In genomic region chr4:83212041-83212851, GRCh38 we compare ENCODE assay signal across 8 cellular contexts.
DNase-seq lines count a peak whose midpoint lies in the region; ATAC-seq and TF ChIP-seq lines count a peak whose summit lies in the region.

No MANE protein-coding gene starts in this region.

- no peaks in the 10 kb centered on the region for H3K4me1 ChIP-seq in HAP-1

- H3K27me3 ChIP-seq in HAP-1 (ENCODE audit: low read depth): no peaks in the 10 kb centered on the region

- H3K36me3 ChIP-seq in HAP-1 (replicated peaks): no peaks in the 10 kb centered on the region

- peak; percentile 84 for ATAC-seq in GM18498 (IDR thresholded peaks at IDR 0.05; ENCODE audit: unreplicated experiment)
- peak; percentile 87 for ATAC-seq in GM21717 (IDR thresholded peaks at IDR 0.05; ENCODE audit: unreplicated experiment)

- in situ Hi-C loops in HAP-1 (cut with MboI; ENCODE audit: low sequenced_read_pairs): no loop called here
- in situ Hi-C loops in GM13977 (cut with MboI; ENCODE audit: low pct_unique_long_range_greater_than_20kb, low sequenced_read_pairs, unreplicated experiment): no loop called here

- peaks cover 11% of the 10 kb centered on the region for H3K9me3 ChIP-seq in HAP-1

- DNase-seq in NAMALWA (ENCODE audit: low spot score) (peak; percentile 89), HAP-1 (ENCODE audit: low spot score in 2 of 2) (no peak), HuH-7 (ENCODE audit: low spot score) (no peak), GM13977 (ENCODE audit: low spot score) (no peak)
- DNase-seq in activated T-helper 9 cell treated with anti-CD3 and anti-CD28 coated beads, Interleukin-2, amount 50 U/mL, for 16 hours (ENCODE audit: low read depth): peak; percentile 10
- DNase-seq in stimulated activated CD4-positive, alpha-beta T cell treated with anti-CD3 and anti-CD28 coated beads, Interleukin-4, amount 100 ng/mL, for 1 hour: peak; percentile 19

- H3K4me3 ChIP-seq in HAP-1: no peak overlapping the region

- no peak for TF ChIP-seq CTCF in GM13977 (IDR thresholded peaks at IDR 0.05; ENCODE audit: extremely low read depth, insufficient read depth, missing control alignments)

Comparison
In these comparisons a context has a peak if more than half of its experiments do, and no peak if none do; other contexts are left out.
1. DNase-seq: peak in NAMALWA (single experiment), activated T-helper 9 cell treated with anti-CD3 and anti-CD28 coated beads, Interleukin-2, amount 50 U/mL, for 16 hours (single experiment) and stimulated activated CD4-positive, alpha-beta T cell treated with anti-CD3 and anti-CD28 coated beads, Interleukin-4, amount 100 ng/mL, for 1 hour (single experiment); none in HAP-1 (0 of 2), HuH-7 (single experiment) and GM13977 (single experiment).